ENCODE assay signal across 36 cellular contexts in genomic region chr2:218902427-218902826, GRCh38. TPM values are rescaled to one million over a fixed set of nuclear protein-coding genes. Genes with fewer than 3 reads are reported as not detected.
"Had no signal": no experiment of that assay in that cellular context is flagged by ENCODE, and none has a peak within 500 bp of the region (broad histone marks: within the 10 kb centered on the region; RNA-seq: fewer than 3 reads in every experiment).

No MANE protein-coding gene starts in this region.

- H3K4me3 ChIP-seq: adrenal gland, ascending aorta, cardiac muscle cell had no signal

- FAIRE-seq: bronchial epithelial cell, TTC549 had no signal

- H3K36me3 ChIP-seq: adrenal gland, ascending aorta, cardiac muscle cell had no signal

- DNase-seq: activated B cell treated with CpG ODN at 0.5 μM for 24 hours; activated CD4-positive, alpha-beta memory T cell treated with anti-CD3 and anti-CD28 coated beads for 36 hours; activated CD4-positive, alpha-beta T cell treated with anti-CD3 and anti-CD28 coated beads for 4 hours; activated CD4-positive, alpha-beta T cell treated with anti-CD3 and anti-CD28 coated beads, Interleukin-2, amount 10 ng/mL, durations not matched to agents 24 days and 14 days; activated CD4-positive, alpha-beta T cell treated with anti-CD3 and anti-CD28 coated beads, Interleukin-2, amount 50 U/mL, for 1 hour; activated CD4-positive, alpha-beta T cell treated with anti-CD3 and anti-CD28 coated beads, Interleukin-2, amount 50 U/mL, for 4 hours; activated CD4-positive, CD25-positive, alpha-beta regulatory T cell treated with anti-CD3 and anti-CD28 coated beads, Interleukin-2, amount 50 U/mL, for 72 hours; activated CD8-positive, alpha-beta memory T cell treated with anti-CD3 and anti-CD28 coated beads, Interleukin-2, amount 50 U/mL, for 4 hours; activated CD8-positive, alpha-beta T cell treated with anti-CD3 and anti-CD28 coated beads for 36 hours; activated effector memory CD4-positive, alpha-beta T cell treated with anti-CD3 and anti-CD28 coated beads, Interleukin-2, amount 50 U/mL, for 16 hours; activated gamma-delta T cell treated with Interleukin-2 at 50 U/mL for 16 hours; activated naive CD4-positive, alpha-beta T cell; activated naive CD4-positive, alpha-beta T cell treated with anti-CD3 and anti-CD28 coated beads for 36 hours; activated naive CD4-positive, alpha-beta T cell treated with anti-CD3 and anti-CD28 coated beads, Interleukin-2, amount 50 U/mL, for 16 hours; activated naive CD8-positive, alpha-beta T cell treated with anti-CD3 and anti-CD28 coated beads for 36 hours; activated T-cell treated with anti-CD3 and anti-CD28 coated beads for 4 hours; activated T-cell treated with anti-CD3 and anti-CD28 coated beads, Interleukin-2, amount 50 U/mL, for 1 hour; activated T-cell treated with anti-CD3 and anti-CD28 coated beads, Interleukin-2, amount 50 U/mL, for 4 hours; activated T-cell treated with anti-CD3 and anti-CD28 coated beads, Interleukin-2, amount 50 U/mL, for 72 hours; adrenal gland; amygdala; anterior cingulate cortex; caudate nucleus; cerebellar nuclear complex; T-helper 1 cell; T-helper 2 cell; T-helper 9 cell had no signal

- H3K9me3 ChIP-seq: adrenal gland, ascending aorta had no signal

- H3K27ac ChIP-seq: adrenal gland, ascending aorta, cardiac muscle cell, VCaP had no signal

- ATAC-seq: activated CD8-positive, alpha-beta T cell treated with anti-CD3 and anti-CD28 coated beads for 36 hours; activated naive CD4-positive, alpha-beta T cell treated with anti-CD3 and anti-CD28 coated beads, Interleukin-2, amount 50 U/mL, for 72 hours; activated T-cell treated with anti-CD3 and anti-CD28 coated beads, Interleukin-2, amount 50 U/mL, for 4 hours; activated T-cell treated with anti-CD3 and anti-CD28 coated beads, Interleukin-2, amount 50 U/mL, for 72 hours; activated T-helper 17 cell treated with anti-CD3 and anti-CD28 coated beads, Interleukin-2, amount 50 U/mL, for 72 hours had no signal

RNA-seq across cellular contexts. Expression of gene WNT10A, which starts 21.8 kb away (rescaled TPM):
- total RNA-seq: ascending aorta, cardiac muscle cell had no signal
- polyA plus RNA-seq: cardiac muscle cell had no signal

RNA-seq across cellular contexts. Expression of gene WNT6, which starts 42.8 kb away (rescaled TPM):
- total RNA-seq: activated CD4-positive, alpha-beta T cell treated with anti-CD3 and anti-CD28 coated beads, Interleukin-2, amount 10 ng/mL, durations not matched to agents 24 days and 14 days; activated naive CD4-positive, alpha-beta T cell treated with anti-CD3 and anti-CD28 coated beads for 36 hours; activated naive CD4-positive, alpha-beta T cell treated with anti-CD3 and anti-CD28 coated beads, Interleukin-2, amount 50 U/mL, for 72 hours; activated T-helper 1 cell treated with anti-CD3 and anti-CD28 coated beads, Interleukin-12 subunit alpha, Interleukin-12 subunit beta, Interleukin-2, Interleukin-4 antibody, amounts not matched to agents 30 ng/mL and 10 ng/mL and 1 ng/mL, durations not matched to agents 14 hours and 24 hours and 36 hours; bronchial epithelial cell; cardiac muscle cell had no signal

RNA-seq across cellular contexts. Expression of gene CDK5R2, which starts 57.0 kb away (rescaled TPM):
- total RNA-seq: activated B cell treated with CpG ODN at 0.5 μM for 24 hours; activated CD4-positive, alpha-beta memory T cell treated with anti-CD3 and anti-CD28 coated beads for 36 hours; activated CD4-positive, alpha-beta T cell treated with anti-CD3 and anti-CD28 coated beads, Interleukin-2, amount 10 ng/mL, durations not matched to agents 24 days and 14 days; activated CD8-positive, alpha-beta memory T cell treated with anti-CD3 and anti-CD28 coated beads for 36 hours; activated CD8-positive, alpha-beta T cell treated with anti-CD3 and anti-CD28 coated beads for 36 hours; activated naive CD4-positive, alpha-beta T cell treated with anti-CD3 and anti-CD28 coated beads for 36 hours; activated naive CD4-positive, alpha-beta T cell treated with anti-CD3 and anti-CD28 coated beads, Interleukin-2, amount 50 U/mL, for 72 hours; activated naive CD8-positive, alpha-beta T cell treated with anti-CD3 and anti-CD28 coated beads for 36 hours; activated T-cell treated with anti-CD3 and anti-CD28 coated beads, Interleukin-2, amount 50 U/mL, for 4 hours; activated T-cell treated with anti-CD3 and anti-CD28 coated beads, Interleukin-2, amount 50 U/mL, for 72 hours; activated T-helper 1 cell treated with anti-CD3 and anti-CD28 coated beads, Interleukin-12 subunit alpha, Interleukin-12 subunit beta, Interleukin-2, Interleukin-4 antibody, amounts not matched to agents 30 ng/mL and 10 ng/mL and 1 ng/mL, durations not matched to agents 14 hours and 24 hours and 36 hours; activated T-helper 17 cell treated with anti-CD3 and anti-CD28 coated beads, Interleukin-2, amount 50 U/mL, for 72 hours; ascending aorta; bronchial epithelial cell had no signal
